1 cellular context compared by ENCODE assay signal in the genomic region with DNA sequence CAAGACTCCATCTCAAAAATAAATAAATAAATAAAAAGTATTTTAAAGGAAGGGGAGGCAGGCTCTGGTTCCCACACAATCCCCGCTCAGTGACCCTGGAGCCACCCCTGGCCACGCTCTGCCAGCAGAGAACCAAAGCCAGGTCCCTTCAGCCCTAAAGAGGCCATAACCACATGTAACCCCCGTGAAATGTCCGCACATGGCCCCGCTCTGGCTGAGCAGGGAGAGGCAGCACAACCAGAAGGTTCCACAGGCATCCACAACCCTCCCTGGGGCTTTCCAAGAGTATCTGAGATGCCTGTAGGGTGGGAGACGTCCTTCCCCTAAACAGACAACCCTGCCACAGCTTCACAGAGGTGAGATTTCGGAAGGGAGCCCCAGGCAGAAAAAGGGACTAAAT.
A peak's percentile ranks its signal among the peaks of the same experiment; 100 is the strongest.
TF ChIP-seq lines count a peak whose summit lies in the region.

No MANE protein-coding gene starts in this region.

TF ChIP-seq in HepG2, 621 proteins besides CTCF, POLR2A, EP300 and RAD21:
- TF ChIP-seq, protein P1, sequence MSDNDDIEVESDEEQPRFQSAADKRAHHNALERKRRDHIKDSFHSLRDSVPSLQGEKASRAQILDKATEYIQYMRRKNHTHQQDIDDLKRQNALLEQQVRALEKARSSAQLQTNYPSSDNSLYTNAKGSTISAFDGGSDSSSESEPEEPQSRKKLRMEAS (IDR thresholded peaks at IDR 0.05) = peak; percentile 8; the same call in 1 of the 2 replicates
- TF ChIP-seq ZNF317 (CRISPR knock-in tag; IDR thresholded peaks at IDR 0.05) (0 out of 2 replicates have a peak, but pooled peaks have one; percentile 16), ZNF780A (CRISPR knock-in tag; IDR thresholded peaks at IDR 0.05) (no peak)
- TF ChIP-seq, protein P2, sequence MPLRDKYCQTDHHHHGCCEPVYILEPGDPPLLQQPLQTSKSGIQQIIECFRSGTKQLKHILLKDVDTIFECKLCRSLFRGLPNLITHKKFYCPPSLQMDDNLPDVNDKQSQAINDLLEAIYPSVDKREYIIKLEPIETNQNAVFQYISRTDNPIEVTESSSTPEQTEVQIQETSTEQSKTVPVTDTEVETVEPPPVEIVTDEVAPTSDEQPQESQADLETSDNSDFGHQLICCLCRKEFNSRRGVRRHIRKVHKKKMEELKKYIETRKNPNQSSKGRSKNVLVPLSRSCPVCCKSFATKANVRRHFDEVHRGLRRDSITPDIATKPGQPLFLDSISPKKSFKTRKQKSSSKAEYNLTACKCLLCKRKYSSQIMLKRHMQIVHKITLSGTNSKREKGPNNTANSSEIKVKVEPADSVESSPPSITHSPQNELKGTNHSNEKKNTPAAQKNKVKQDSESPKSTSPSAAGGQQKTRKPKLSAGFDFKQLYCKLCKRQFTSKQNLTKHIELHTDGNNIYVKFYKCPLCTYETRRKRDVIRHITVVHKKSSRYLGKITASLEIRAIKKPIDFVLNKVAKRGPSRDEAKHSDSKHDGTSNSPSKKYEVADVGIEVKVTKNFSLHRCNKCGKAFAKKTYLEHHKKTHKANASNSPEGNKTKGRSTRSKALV (CRISPR knock-in tag; IDR thresholded peaks at IDR 0.05) = 0 out of 2 replicates have a peak, but pooled peaks have one; percentile 5
